Comparison of ENCODE assay signal across 8 cellular contexts in genomic region chr7:105268511-105269392, GRCh38.
A peak's percentile ranks its signal among the peaks of the same experiment; 100 is the strongest.
DNase-seq lines count a peak whose midpoint lies in the region; ATAC-seq, FAIRE-seq and TF ChIP-seq lines count a peak whose summit lies in the region.

No MANE protein-coding gene starts in this region.

- TF ChIP-seq POLR2A in A549 (IDR thresholded peaks at IDR 0.05; ENCODE audit: low read length): no peak

- no peak for TF ChIP-seq EP300 in A549 (IDR thresholded peaks at IDR 0.05)

- CTCF ChIA-PET in A549 (lab: Yijun Ruan, JAX): interaction anchor here (1.5 to 1.7 kb wide), 2 partner anchors 11 to 82 kb away, joined by 4 read pairs; no protein-coding TSS in a partner anchor

- FAIRE-seq in A549 (lab: Jason Lieb, UNC): peak; percentile 13

- POLR2A ChIA-PET in A549 (lab: Yijun Ruan, JAX): interaction anchor here (1.2 to 1.3 kb wide), 2 partner anchors 119 to 1016 kb away, joined by 3 to 4 read pairs; partner anchors contain the start of genes NAMPT and SRPK2

- ATAC-seq in A549 (peak; percentile 89 to 93), HG02678 (IDR thresholded peaks at IDR 0.05; ENCODE audit: unreplicated experiment) (peak; percentile 78)
- peak; percentile 78 for ATAC-seq in activated T-helper 17 cell treated with anti-CD3 and anti-CD28 coated beads, Interleukin-2, amount 50 U/mL, for 72 hours (replicated peaks)

- no peaks in the 10 kb centered on the region for H3K36me3 ChIP-seq in GM06990 (ENCODE audit: control insufficient read depth, insufficient read depth, low read length)
- no peaks in the 10 kb centered on the region for H3K36me3 ChIP-seq in parathyroid adenoma (ENCODE audit: control insufficient read depth, insufficient read depth, low read length)

- TF ChIP-seq CTCF in A549 (IDR thresholded peaks at IDR 0.05) (no peak), GM06990 (IDR thresholded peaks at IDR 0.05; ENCODE audit: insufficient read depth, low read length, poor library complexity, severe bottlenecking) (no peak), parathyroid adenoma (IDR thresholded peaks at IDR 0.05) (no peak)

- H3K4me3 Mint-ChIP-seq in activated T-helper 17 cell treated with anti-CD3 and anti-CD28 coated beads, Interleukin-2, amount 50 U/mL, for 72 hours: peak overlapping the region; percentile 84

- H2AFZ ChIP-seq in parathyroid adenoma: peak overlapping the region; percentile 68

- TF ChIP-seq RAD21 in A549 (conservative IDR thresholded peaks at IDR 0.05 in 1 of 2, IDR thresholded peaks at IDR 0.05 in 1 of 2): no peak

- peaks cover 31% of the 10 kb centered on the region for H3K4me1 Mint-ChIP-seq in activated T-helper 17 cell treated with anti-CD3 and anti-CD28 coated beads, Interleukin-2, amount 50 U/mL, for 72 hours

- peak overlapping the region; percentile 88 for H3K27ac Mint-ChIP-seq in activated T-helper 17 cell treated with anti-CD3 and anti-CD28 coated beads, Interleukin-2, amount 50 U/mL, for 72 hours

- H3K4me3 ChIP-seq in A549: peak overlapping the region; percentile 37
- H3K4me3 ChIP-seq in GM06990 (replicated peaks; ENCODE audit: low read depth, low read length): peak overlapping the region; percentile 61
- H3K4me3 ChIP-seq in parathyroid adenoma (ENCODE audit: low read depth, low read length): peak overlapping the region; percentile 42

- H3K9me3 ChIP-seq in A549: no peaks in the 10 kb centered on the region
- H3K9me3 ChIP-seq in parathyroid adenoma (ENCODE audit: control insufficient read depth, low read length): no peaks in the 10 kb centered on the region

- peak overlapping the region; percentile 80 for H3K4me2 ChIP-seq in A549
- peak overlapping the region; percentile 51 for H3K4me2 ChIP-seq in parathyroid adenoma (ENCODE audit: low read length)

- H3K27ac ChIP-seq in A549 (peak overlapping the region; percentile 66 to 76), parathyroid adenoma (peak overlapping the region; percentile 53)

- H3K27me3 Mint-ChIP-seq in activated T-helper 17 cell treated with anti-CD3 and anti-CD28 coated beads, Interleukin-2, amount 50 U/mL, for 72 hours: no peaks in the 10 kb centered on the region

- H3K9me3 Mint-ChIP-seq in activated T-helper 17 cell treated with anti-CD3 and anti-CD28 coated beads, Interleukin-2, amount 50 U/mL, for 72 hours: no peaks in the 10 kb centered on the region

- WGBS in A549 (ENCODE audit: missing lambda C conversion rate): 22% methylated on average over 6 of the region's 6 CpGs

- peaks cover 28% of the 10 kb centered on the region for H3K79me2 ChIP-seq in parathyroid adenoma

- no peak overlapping the region for H3K9ac ChIP-seq in parathyroid adenoma

- no peaks in the 10 kb centered on the region for H3K36me3 Mint-ChIP-seq in activated T-helper 17 cell treated with anti-CD3 and anti-CD28 coated beads, Interleukin-2, amount 50 U/mL, for 72 hours (ENCODE audit: low read depth)

- DNase-seq in A549 (ENCODE audit: low read depth in 1 of 2, low spot score in 1 of 2) (peak; percentile 40 to 58), GM06990 (ENCODE audit: extremely low read depth, insufficient read length) (peak; percentile 30), NCI-H187 treated with DMSO at 0.1 percent for 48 hours (lab: John Stamatoyannopoulos, UW) (peak; percentile 20), germinal center (ENCODE audit: low spot score) (peak; percentile 43), NCI-H345 (lab: John Stamatoyannopoulos, UW) (no peak)

- H3K27me3 ChIP-seq in GM06990 (replicated peaks; ENCODE audit: control insufficient read depth, insufficient read depth, low read length): no peaks in the 10 kb centered on the region
- no peaks in the 10 kb centered on the region for H3K27me3 ChIP-seq in parathyroid adenoma (ENCODE audit: control insufficient read depth, insufficient read depth, low read length)

- H3K4me1 ChIP-seq in A549 (peaks cover 25% of the 10 kb centered on the region; the same call in 2 of the 3 replicates), parathyroid adenoma (no peaks in the 10 kb centered on the region)

TF ChIP-seq in A549, 52 proteins besides CTCF, POLR2A, EP300 and RAD21:
- TF ChIP-seq FOXS1 (CRISPR knock-in tag; IDR thresholded peaks at IDR 0.05) (no peak), RCOR1 (IDR thresholded peaks at IDR 0.05; ENCODE audit: low read depth, low read length) (no peak), FOSL2 (IDR thresholded peaks at IDR 0.05) (no peak), FOSL2 (CRISPR knock-in tag; IDR thresholded peaks at IDR 0.05) (peak; percentile 40), HOXA7 (CRISPR knock-in tag; IDR thresholded peaks at IDR 0.05) (no peak), NFE2L2 (conservative IDR thresholded peaks at IDR 0.05; ENCODE audit: low read length) (no peak), MAX (IDR thresholded peaks at IDR 0.05) (0 out of 2 replicates have a peak, but pooled peaks have one; percentile 22), REST (IDR thresholded peaks at IDR 0.05) (no peak), RFX5 (IDR thresholded peaks at IDR 0.05) (no peak), CEBPB (IDR thresholded peaks at IDR 0.05) (peak in 1 of 2 experiments; percentile 43; a peak in 1 of 4 replicates), BHLHE40 (IDR thresholded peaks at IDR 0.05; ENCODE audit: low read depth, low read length) (peak; percentile 71), CHD4 (IDR thresholded peaks at IDR 0.05; ENCODE audit: borderline replicate concordance) (no peak)
